In genomic region chr6:37566209-37566859, GRCh38 we compare ENCODE assay signal across 7 cellular contexts.
A peak's percentile ranks its signal among the peaks of the same experiment; 100 is the strongest.
DNase-seq lines count a peak whose midpoint lies in the region; ATAC-seq and TF ChIP-seq lines count a peak whose summit lies in the region.

No MANE protein-coding gene starts in this region.

- in situ Hi-C loops in GM13977 (cut with MboI; ENCODE audit: low pct_unique_long_range_greater_than_20kb, low sequenced_read_pairs, unreplicated experiment), result no loop called here

- TF ChIP-seq CTCF in GM13977 (IDR thresholded peaks at IDR 0.05; ENCODE audit: extremely low read depth, insufficient read depth, missing control alignments) (peak; percentile 96), PC-3 (conservative IDR thresholded peaks at IDR 0.05; ENCODE audit: low read depth, low read length) (peak; percentile 94), foreskin keratinocyte (conservative IDR thresholded peaks at IDR 0.05) (peak; percentile 91), osteocyte (IDR thresholded peaks at IDR 0.05) (peak; percentile 95), thoracic aorta (IDR thresholded peaks at IDR 0.05) (peak; percentile 82)

- POLR2A ChIA-PET in PC-3 (lab: Charles Lee; ENCODE audit: unreplicated experiment), result no interaction called here

- no peak overlapping the region for H3K27ac Mint-ChIP-seq in activated T-helper 17 cell treated with anti-CD3 and anti-CD28 coated beads, Interleukin-2, amount 50 U/mL, for 72 hours
- H3K27ac Mint-ChIP-seq in osteocyte (ENCODE audit: unreplicated experiment), result no peak overlapping the region

- peak; percentile 47 for ATAC-seq in HG03354 (IDR thresholded peaks at IDR 0.05; ENCODE audit: poor library complexity, severe bottlenecking, unreplicated experiment)
- ATAC-seq in PC-3, result peak; percentile 88
- peak; percentile 95 for ATAC-seq in activated T-helper 17 cell treated with anti-CD3 and anti-CD28 coated beads, Interleukin-2, amount 50 U/mL, for 72 hours (replicated peaks)
- ATAC-seq in foreskin keratinocyte, result peak; percentile 73
- peak; percentile 55 for ATAC-seq in thoracic aorta (ENCODE audit: insufficient number of reproducible peaks, low FRiP score, low read depth)

- H4K20me1 ChIP-seq in PC-3 (ENCODE audit: low read length), result no peaks in the 10 kb centered on the region

- H3K9me3 Mint-ChIP-seq in activated T-helper 17 cell treated with anti-CD3 and anti-CD28 coated beads, Interleukin-2, amount 50 U/mL, for 72 hours, result no peaks in the 10 kb centered on the region
- no peaks in the 10 kb centered on the region for H3K9me3 Mint-ChIP-seq in osteocyte (ENCODE audit: unreplicated experiment)

- H3K27ac ChIP-seq in PC-3 (ENCODE audit: low read length) (no peak overlapping the region), foreskin keratinocyte (no peak overlapping the region), thoracic aorta (no peak overlapping the region)

- peaks cover 4% of the 10 kb centered on the region for H3K4me1 Mint-ChIP-seq in activated T-helper 17 cell treated with anti-CD3 and anti-CD28 coated beads, Interleukin-2, amount 50 U/mL, for 72 hours
- peaks cover 12% of the 10 kb centered on the region for H3K4me1 Mint-ChIP-seq in osteocyte (ENCODE audit: unreplicated experiment)

- no peak overlapping the region for H3K9ac ChIP-seq in PC-3 (ENCODE audit: low read length)

- H3K27me3 Mint-ChIP-seq in activated T-helper 17 cell treated with anti-CD3 and anti-CD28 coated beads, Interleukin-2, amount 50 U/mL, for 72 hours, result no peaks in the 10 kb centered on the region
- peaks cover 22% of the 10 kb centered on the region for H3K27me3 Mint-ChIP-seq in osteocyte (ENCODE audit: unreplicated experiment)

- CTCF ChIA-PET in PC-3 (lab: Charles Lee), result no interaction called here

- H3K4me3 Mint-ChIP-seq in activated T-helper 17 cell treated with anti-CD3 and anti-CD28 coated beads, Interleukin-2, amount 50 U/mL, for 72 hours, result peak overlapping the region; percentile 30
- peak overlapping the region; percentile 67 for H3K4me3 Mint-ChIP-seq in osteocyte (ENCODE audit: unreplicated experiment)

- no peaks in the 10 kb centered on the region for H3K36me3 Mint-ChIP-seq in activated T-helper 17 cell treated with anti-CD3 and anti-CD28 coated beads, Interleukin-2, amount 50 U/mL, for 72 hours (ENCODE audit: low read depth)
- H3K36me3 Mint-ChIP-seq in osteocyte (ENCODE audit: unreplicated experiment), result no peaks in the 10 kb centered on the region

- intact Hi-C loops in PC-3 (cut with micrococcal nuclease), result loop anchor here (1.0 to 5.0 kb wide), 2 partner anchors 28 to 84 kb away; no protein-coding TSS in a partner anchor

- peak overlapping the region; percentile 6; the same call in 1 of the 2 replicates for H2AFZ ChIP-seq in PC-3 (ENCODE audit: low read length)

- H3K9me2 ChIP-seq in PC-3 (replicated peaks; ENCODE audit: low read length), result no peaks in the 10 kb centered on the region

- peak; percentile 90 for DNase-seq in GM13977 (ENCODE audit: low spot score)
- DNase-seq in PC-3, result peak; percentile 49
- DNase-seq in foreskin keratinocyte, result no peak
- peak; percentile 91 for DNase-seq in osteocyte (ENCODE audit: extremely low spot score, unreplicated experiment)
- DNase-seq in thoracic aorta (ENCODE audit: low spot score), result no peak

- no peaks in the 10 kb centered on the region for H3K79me2 ChIP-seq in PC-3 (ENCODE audit: low read length)

- H3K4me3 ChIP-seq in PC-3 (ENCODE audit: low read length), result peak overlapping the region; percentile 17; the same call in 1 of the 2 replicates
- peak overlapping the region; percentile 72 for H3K4me3 ChIP-seq in thoracic aorta

- H3F3A ChIP-seq in PC-3 (ENCODE audit: low read length, unreplicated experiment), result no peaks in the 10 kb centered on the region

- no TSS peak for BruUV-seq in PC-3 (replicated peaks; lab: Mats Ljungman, UMichigan)

- H3K9me3 ChIP-seq in PC-3 (ENCODE audit: low read length) (no peaks in the 10 kb centered on the region), thoracic aorta (no peaks in the 10 kb centered on the region)

- H3K36me3 ChIP-seq in PC-3 (ENCODE audit: low read depth, low read length), result no peaks in the 10 kb centered on the region
- no peaks in the 10 kb centered on the region for H3K36me3 ChIP-seq in thoracic aorta

- no peaks in the 10 kb centered on the region for H3K27me3 ChIP-seq in PC-3 (ENCODE audit: low read length)
- peaks cover 42% of the 10 kb centered on the region for H3K27me3 ChIP-seq in foreskin keratinocyte
- H3K27me3 ChIP-seq in thoracic aorta (replicated peaks; ENCODE audit: insufficient read depth), result no peaks in the 10 kb centered on the region

- peak overlapping the region; percentile 30 for H3K4me2 ChIP-seq in PC-3 (ENCODE audit: low read length)

- H3K4me1 ChIP-seq in PC-3 (ENCODE audit: insufficient read depth, low read length), result no peaks in the 10 kb centered on the region
- no peaks in the 10 kb centered on the region for H3K4me1 ChIP-seq in foreskin keratinocyte
- peaks cover 7 to 11% of the 10 kb centered on the region in 2 donors for H3K4me1 ChIP-seq in thoracic aorta (ENCODE audit: control insufficient read depth in 1 of 2, low read depth in 2 of 2)

Comparison
In these comparisons a context has a peak if more than half of its experiments do, and no peak if none do; other contexts are left out.
1. DNase-seq: peak in GM13977 (single experiment), PC-3 (single experiment) and osteocyte (single experiment); none in foreskin keratinocyte (0 of 2) and thoracic aorta (single experiment).
2. Peak in every context shown above with its lines, with median percentiles within 50 percentile points of each other: CTCF ChIP-seq and ATAC-seq.